Comparison of ENCODE assay signal across 8 cellular contexts in genomic region chr2:85436836-85437487, GRCh38. TPM values are rescaled to one million over a fixed set of nuclear protein-coding genes. Genes with fewer than 3 reads are reported as not detected.
DNase-seq lines count a peak whose midpoint lies in the region; ATAC-seq and TF ChIP-seq lines count a peak whose summit lies in the region.

No MANE protein-coding gene starts in this region.

- no peaks in the 10 kb centered on the region for H3K36me3 ChIP-seq in gastroesophageal sphincter

- no peaks in the 10 kb centered on the region for H3K9me3 Mint-ChIP-seq in stimulated activated effector memory CD8-positive, alpha-beta T cell treated with anti-CD3 and anti-CD28 coated beads, Interleukin-12 subunit alpha, Interleukin-12 subunit beta, amount 100 ng/mL, for 72 hours

- no peak for ATAC-seq in gastroesophageal sphincter
- ATAC-seq in stimulated activated effector memory CD8-positive, alpha-beta T cell treated with anti-CD3 and anti-CD28 coated beads, Interleukin-12 subunit alpha, Interleukin-12 subunit beta, amount 100 ng/mL, for 72 hours = no peak
- ATAC-seq in GM21515 (IDR thresholded peaks at IDR 0.05; ENCODE audit: unreplicated experiment) = no peak
- ATAC-seq in GM18873 (IDR thresholded peaks at IDR 0.05; ENCODE audit: low FRiP score, unreplicated experiment) = no peak

- no peak for TF ChIP-seq EP300 in gastroesophageal sphincter (IDR thresholded peaks at IDR 0.05)

- peaks cover 6% of the 10 kb centered on the region for H3K36me3 Mint-ChIP-seq in stimulated activated effector memory CD8-positive, alpha-beta T cell treated with anti-CD3 and anti-CD28 coated beads, Interleukin-12 subunit alpha, Interleukin-12 subunit beta, amount 100 ng/mL, for 72 hours

- H3K27ac Mint-ChIP-seq in stimulated activated effector memory CD8-positive, alpha-beta T cell treated with anti-CD3 and anti-CD28 coated beads, Interleukin-12 subunit alpha, Interleukin-12 subunit beta, amount 100 ng/mL, for 72 hours = peak overlapping the region; percentile 97

- no peaks in the 10 kb centered on the region for H3K9me3 ChIP-seq in gastroesophageal sphincter

- no peaks in the 10 kb centered on the region for H3K27me3 ChIP-seq in gastroesophageal sphincter

- DNase-seq in DMS 273 (lab: John Stamatoyannopoulos, UW; ENCODE audit: unreplicated experiment) (peak; percentile 70), DMS 273 treated with DMSO at 0.1 percent for 48 hours (lab: John Stamatoyannopoulos, UW) (no peak), SK-N-DZ (ENCODE audit: low spot score) (peak; percentile 30), activated gamma-delta T cell treated with Interleukin-2 at 50 U/mL for 16 hours (no peak)
- no peak for DNase-seq in stimulated activated effector memory CD8-positive, alpha-beta T cell treated with anti-CD3 and anti-CD28 coated beads, Interleukin-12 subunit alpha, Interleukin-12 subunit beta, amount 100 ng/mL, for 72 hours (ENCODE audit: low spot score in 2 of 2)

- H3K4me3 ChIP-seq in gastroesophageal sphincter = peak overlapping the region in 1 of 2 donors; percentile 60

- H3K27ac ChIP-seq in gastroesophageal sphincter = peak overlapping the region; percentile 91 to 96 (median 96)

- H3K4me3 Mint-ChIP-seq in stimulated activated effector memory CD8-positive, alpha-beta T cell treated with anti-CD3 and anti-CD28 coated beads, Interleukin-12 subunit alpha, Interleukin-12 subunit beta, amount 100 ng/mL, for 72 hours = peak overlapping the region; percentile 75

- WGBS in gastroesophageal sphincter (ENCODE audit: low coverage in 1 of 2), 2 donors = 40 to 50% methylated on average over 7 to 8 of the region's 10 CpGs

- TF ChIP-seq POLR2A in gastroesophageal sphincter (IDR thresholded peaks at IDR 0.05) = no peak

- TF ChIP-seq CTCF in gastroesophageal sphincter (IDR thresholded peaks at IDR 0.05) = no peak

- H3K4me1 ChIP-seq in gastroesophageal sphincter = peaks cover 4 to 68% (median 29%) of the 10 kb centered on the region in 3 donors

- H3K4me1 Mint-ChIP-seq in stimulated activated effector memory CD8-positive, alpha-beta T cell treated with anti-CD3 and anti-CD28 coated beads, Interleukin-12 subunit alpha, Interleukin-12 subunit beta, amount 100 ng/mL, for 72 hours = peaks cover 28% of the 10 kb centered on the region

RNA-seq across cellular contexts. Expression of gene SH2D6, which starts 18.4 kb away (rescaled TPM):
- polyA plus RNA-seq in SK-N-DZ (2014; cell fraction: cytosol; rRNA removed) = 0.07 TPM in 1 of 2 replicates, not detected in the other
- 1.5 and 1.8 TPM in 2 replicates for polyA plus RNA-seq in SK-N-DZ (2014; cell fraction: nucleus; rRNA removed)
- not detected for total RNA-seq in gastroesophageal sphincter

RNA-seq across cellular contexts. Expression of gene CAPG, which starts 26.8 kb away (rescaled TPM):
- polyA plus RNA-seq in SK-N-DZ (2014; cell fraction: cytosol; rRNA removed) = 4.5 and 20.2 TPM in 2 replicates
- 3.2 and 13.6 TPM in 2 replicates for polyA plus RNA-seq in SK-N-DZ (2014; cell fraction: nucleus; rRNA removed)
- total RNA-seq in gastroesophageal sphincter = 10 to 100 TPM; 42.2 to 69.2 (median 60.2) TPM

Comparison
In these comparisons a context has a peak if more than half of its experiments do, and no peak if none do; other contexts are left out.
1. DNase-seq: peak in DMS 273 (single experiment) and SK-N-DZ (single experiment); none in DMS 273 treated with DMSO at 0.1 percent for 48 hours (single experiment), stimulated activated effector memory CD8-positive, alpha-beta T cell treated with anti-CD3 and anti-CD28 coated beads, Interleukin-12 subunit alpha, Interleukin-12 subunit beta, amount 100 ng/mL, for 72 hours (0 of 2) and activated gamma-delta T cell treated with Interleukin-2 at 50 U/mL for 16 hours (single experiment).